In the genomic region with DNA sequence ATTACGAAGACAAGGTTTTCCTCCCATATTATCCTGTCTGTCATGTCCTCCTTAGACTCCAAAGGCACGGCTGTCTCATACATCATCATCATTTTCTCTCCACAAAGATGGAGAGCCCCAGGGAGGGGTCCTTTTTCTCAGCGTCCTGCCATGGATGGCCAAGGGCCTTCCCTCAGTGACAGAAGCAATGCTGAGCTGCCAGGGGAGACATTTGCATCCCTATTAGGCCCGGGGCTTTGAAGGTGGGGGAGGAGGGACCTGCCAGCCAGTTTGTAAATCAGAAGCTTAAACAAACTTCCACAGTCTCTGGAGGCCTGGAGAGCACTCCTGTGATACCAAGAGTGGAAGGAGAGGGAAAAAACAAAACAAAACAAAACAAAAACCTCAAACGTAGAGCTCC, we compare ENCODE assay signal across 22 cellular contexts.
DNase-seq lines count a peak whose midpoint lies in the region; ATAC-seq and TF ChIP-seq lines count a peak whose summit lies in the region.
"Had no signal": no experiment of that assay in that cellular context is flagged by ENCODE, and none has a peak within 500 bp of the region (broad histone marks: within the 10 kb centered on the region; RNA-seq: fewer than 3 reads in every experiment).

No MANE protein-coding gene starts in this region.

- H3K27me3 Mint-ChIP-seq in CD8-positive, alpha-beta memory T cell: no peaks in the 10 kb centered on the region
- peaks cover 2% of the 10 kb centered on the region for H3K27me3 Mint-ChIP-seq in neural progenitor cell (ENCODE audit: insufficient read depth, low read depth)
- H3K27me3 Mint-ChIP-seq: activated naive CD4-positive, alpha-beta T cell treated with anti-CD3 and anti-CD28 coated beads, Interleukin-2, amount 10 ng/mL, durations not matched to agents 7 days and 5 days had no signal

- in situ Hi-C loops in HAP-1 (cut with MboI; ENCODE audit: low sequenced_read_pairs): no loop called here

- no peaks in the 10 kb centered on the region for H3K9me3 ChIP-seq in CD8-positive, alpha-beta memory T cell (ENCODE audit: low read length)
- H3K9me3 ChIP-seq in OCI-LY3 (ENCODE audit: insufficient read depth, low read length) (peaks cover 3% of the 10 kb centered on the region; the same call in 1 of the 2 replicates), iPS DF 6.9 (ENCODE audit: control insufficient read depth, insufficient read depth, low read length) (no peaks in the 10 kb centered on the region), neural progenitor cell (ENCODE audit: low read depth) (peaks cover 1% of the 10 kb centered on the region), HAP-1 (no peaks in the 10 kb centered on the region), body of pancreas (no peaks in the 10 kb centered on the region)
- H3K9me3 ChIP-seq: uterus had no signal

- H3K4me3 ChIP-seq in CD8-positive, alpha-beta memory T cell (ENCODE audit: low read length): no peak overlapping the region
- H3K4me3 ChIP-seq in OCI-LY3 (ENCODE audit: low read length): no peak overlapping the region
- no peak overlapping the region for H3K4me3 ChIP-seq in iPS DF 6.9 (ENCODE audit: low read length)
- H3K4me3 ChIP-seq in neural progenitor cell: no peak overlapping the region
- no peak overlapping the region for H3K4me3 ChIP-seq in HAP-1
- H3K4me3 ChIP-seq in body of pancreas: no peak overlapping the region
- H3K4me3 ChIP-seq: uterus had no signal

- H3K36me3 Mint-ChIP-seq in CD8-positive, alpha-beta memory T cell: no peaks in the 10 kb centered on the region
- no peaks in the 10 kb centered on the region for H3K36me3 Mint-ChIP-seq in neural progenitor cell

- H3K4me2 ChIP-seq in OCI-LY3 (ENCODE audit: low read length) (0 out of 2 replicates have a peak overlapping the region, but pooled peaks have one; percentile 76), neural progenitor cell (no peak overlapping the region)

- WGBS in iPS DF 6.9 (ENCODE audit: insufficient coverage, insufficient read length): no CpG with 5 or more reads among the region's 5 CpGs
- WGBS in body of pancreas, 2 donors: 31 to 36% methylated on average over 4 to 5 of the region's 5 CpGs

- H2AFZ ChIP-seq in OCI-LY3 (ENCODE audit: low read depth, low read length) (no peak overlapping the region), neural progenitor cell (replicated peaks) (peak overlapping the region; percentile 72)

- no peaks in the 10 kb centered on the region for H3K27me3 ChIP-seq in CD8-positive, alpha-beta memory T cell (ENCODE audit: insufficient read depth, low read length, poor library complexity, severe bottlenecking)
- H3K27me3 ChIP-seq in OCI-LY3 (ENCODE audit: low read depth, low read length) (no peaks in the 10 kb centered on the region), iPS DF 6.9 (ENCODE audit: control insufficient read depth, insufficient read depth, low read length) (no peaks in the 10 kb centered on the region), neural progenitor cell (no peaks in the 10 kb centered on the region), HAP-1 (ENCODE audit: low read depth) (no peaks in the 10 kb centered on the region), body of pancreas (no peaks in the 10 kb centered on the region)
- H3K27me3 ChIP-seq: uterus had no signal

- no peaks in the 10 kb centered on the region for H3K36me3 ChIP-seq in CD8-positive, alpha-beta memory T cell (ENCODE audit: insufficient read depth, low read length)
- no peaks in the 10 kb centered on the region for H3K36me3 ChIP-seq in OCI-LY3 (replicated peaks; ENCODE audit: low read depth, low read length)
- H3K36me3 ChIP-seq in iPS DF 6.9 (ENCODE audit: control insufficient read depth, insufficient read depth, low read length): no peaks in the 10 kb centered on the region
- no peaks in the 10 kb centered on the region for H3K36me3 ChIP-seq in neural progenitor cell
- H3K36me3 ChIP-seq in HAP-1 (replicated peaks): no peaks in the 10 kb centered on the region
- H3K36me3 ChIP-seq in body of pancreas (replicated peaks in 1 of 2; ENCODE audit: insufficient read depth in 1 of 2, low read depth in 2 of 2): no peaks in the 10 kb centered on the region
- H3K36me3 ChIP-seq: uterus had no signal

- no peak overlapping the region for H3K27ac ChIP-seq in CD8-positive, alpha-beta memory T cell (ENCODE audit: low read depth, low read length)
- H3K27ac ChIP-seq in OCI-LY3 (ENCODE audit: low read length) (no peak overlapping the region), iPS DF 6.9 (ENCODE audit: low read length) (no peak overlapping the region), neural progenitor cell (no peak overlapping the region), body of pancreas (no peak overlapping the region)
- H3K27ac ChIP-seq: VCaP had no signal

- intact Hi-C loops in body of pancreas (cut with DNase I): no loop called here

- no peaks in the 10 kb centered on the region for H3K9me3 Mint-ChIP-seq in CD8-positive, alpha-beta memory T cell
- peaks cover 2% of the 10 kb centered on the region for H3K9me3 Mint-ChIP-seq in neural progenitor cell

- ATAC-seq in body of pancreas (no peak), HG02678 (IDR thresholded peaks at IDR 0.05; ENCODE audit: unreplicated experiment) (no peak)

- no peak for TF ChIP-seq CTCF in OCI-LY3 (IDR thresholded peaks at IDR 0.05; ENCODE audit: low read depth, low read length)
- no peak for TF ChIP-seq CTCF in neural progenitor cell (IDR thresholded peaks at IDR 0.05)
- TF ChIP-seq CTCF in body of pancreas (IDR thresholded peaks at IDR 0.05): no peak

- H4K20me1 ChIP-seq in OCI-LY3 (ENCODE audit: insufficient read depth, low read length): no peaks in the 10 kb centered on the region
- H4K20me1 ChIP-seq in neural progenitor cell (ENCODE audit: low read depth): no peaks in the 10 kb centered on the region

- H3K4me1 Mint-ChIP-seq in CD8-positive, alpha-beta memory T cell: peaks cover 82 to 94% (median 89%) of the 10 kb centered on the region in 3 donors
- H3K4me1 Mint-ChIP-seq in neural progenitor cell: peaks cover 8% of the 10 kb centered on the region

- DNase-seq in CD8-positive, alpha-beta memory T cell: no peak
- DNase-seq in iPS DF 6.9 (ENCODE audit: low read depth, low spot score) (peak; percentile 22), neural progenitor cell (ENCODE audit: low spot score) (no peak), HAP-1 (ENCODE audit: low spot score in 2 of 2) (no peak), body of pancreas (no peak), SIG-M5 (lab: John Stamatoyannopoulos, UW) (no peak)
- DNase-seq: activated CD4-positive, alpha-beta T cell treated with anti-CD3 and anti-CD28 coated beads, Interleukin-2, amount 50 U/mL, for 48 hours; activated naive CD4-positive, alpha-beta T cell treated with anti-CD3 and anti-CD28 coated beads, Interleukin-2, amount 10 ng/mL, durations not matched to agents 7 days and 5 days; activated T-cell treated with anti-CD3 and anti-CD28 coated beads for 4 hours; anterior cingulate cortex; DMS53; kidney glomerular epithelial cell; NCI-H187 treated with DMSO at 0.1 percent for 48 hours; NCI-H446 treated with DMSO at 0.1 percent for 48 hours; small intestine; stimulated activated CD4-positive, alpha-beta T cell treated with anti-CD3 and anti-CD28 coated beads, Interleukin-4, amount 100 ng/mL, for 1 hour; substantia nigra; uterus had no signal

- no peaks in the 10 kb centered on the region for H3F3A ChIP-seq in neural progenitor cell (ENCODE audit: low read depth)

- H3K79me2 ChIP-seq in OCI-LY3 (ENCODE audit: low read length) (no peaks in the 10 kb centered on the region), neural progenitor cell (ENCODE audit: low read depth) (no peaks in the 10 kb centered on the region)

- peak overlapping the region; percentile 37 to 93 (median 88) for H3K27ac Mint-ChIP-seq in CD8-positive, alpha-beta memory T cell
- peak overlapping the region; percentile 32 for H3K27ac Mint-ChIP-seq in neural progenitor cell
- H3K27ac Mint-ChIP-seq: activated naive CD4-positive, alpha-beta T cell treated with anti-CD3 and anti-CD28 coated beads, Interleukin-2, amount 10 ng/mL, durations not matched to agents 7 days and 5 days had no signal

- CTCF ChIA-PET in CD8-positive, alpha-beta memory T cell (lab: Charles Lee): no interaction called here

- H3K4me3 Mint-ChIP-seq in CD8-positive, alpha-beta memory T cell: peak overlapping the region in 5 of 7 donors; percentile 7 to 75 (median 67)
- no peak overlapping the region for H3K4me3 Mint-ChIP-seq in neural progenitor cell
- H3K4me3 Mint-ChIP-seq: neural crest cell had no signal

- peaks cover 44% of the 10 kb centered on the region for H3K4me1 ChIP-seq in CD8-positive, alpha-beta memory T cell (ENCODE audit: insufficient read depth, low read length)
- H3K4me1 ChIP-seq in OCI-LY3 (ENCODE audit: low read length) (peaks cover 40% of the 10 kb centered on the region), iPS DF 6.9 (ENCODE audit: control insufficient read depth, insufficient read depth, low read length) (peaks cover 3% of the 10 kb centered on the region; the same call in 1 of the 2 replicates), neural progenitor cell (no peaks in the 10 kb centered on the region), HAP-1 (no peaks in the 10 kb centered on the region), body of pancreas (no peaks in the 10 kb centered on the region)
- H3K4me1 ChIP-seq: uterus had no signal

- H3K9ac ChIP-seq in OCI-LY3 (ENCODE audit: low read length) (no peak overlapping the region), neural progenitor cell (no peak overlapping the region)

- POLR2A ChIA-PET in CD8-positive, alpha-beta memory T cell (lab: Charles Lee): interaction anchor here (1.0 kb wide), 1 partner anchor 41 kb away, joined by 4 read pairs; no protein-coding TSS in a partner anchor

- TF ChIP-seq POLR2A in body of pancreas (IDR thresholded peaks at IDR 0.05): no peak
